ENCODE assay signal across 32 cellular contexts in genomic region chr2:192042126-192042525, GRCh38.
"Had no signal": no experiment of that assay in that cellular context is flagged by ENCODE, and none has a peak within 500 bp of the region (broad histone marks: within the 10 kb centered on the region; RNA-seq: fewer than 3 reads in every experiment).

No MANE protein-coding gene starts in this region.

- DNase-seq: activated effector memory CD4-positive, alpha-beta T cell treated with anti-CD3 and anti-CD28 coated beads, Interleukin-2, amount 50 U/mL, for 16 hours; activated effector memory CD4-positive, alpha-beta T cell treated with Interleukin-2 at 50 U/mL for 16 hours; activated gamma-delta T cell; activated gamma-delta T cell treated with Interleukin-2 at 50 U/mL for 16 hours; activated naive CD4-positive, alpha-beta T cell; activated naive CD4-positive, alpha-beta T cell treated with anti-CD3 and anti-CD28 coated beads for 36 hours; activated naive CD4-positive, alpha-beta T cell treated with anti-CD3 and anti-CD28 coated beads, Interleukin-2, amount 10 ng/mL, durations not matched to agents 7 days and 5 days; activated naive CD4-positive, alpha-beta T cell treated with anti-CD3 and anti-CD28 coated beads, Interleukin-2, amount 50 U/mL, for 16 hours; activated naive CD4-positive, alpha-beta T cell treated with Interleukin-2 at 50 U/mL for 16 hours; activated naive CD8-positive, alpha-beta T cell treated with anti-CD3 and anti-CD28 coated beads for 36 hours; activated naive CD8-positive, alpha-beta T cell treated with anti-CD3 and anti-CD28 coated beads, Interleukin-2, amount 10 ng/mL, durations not matched to agents 7 days and 5 days; activated naive CD8-positive, alpha-beta T cell treated with anti-CD3 and anti-CD28 coated beads, Interleukin-2, amount 50 U/mL, for 24 hours; activated T-cell treated with anti-CD3 and anti-CD28 coated beads, Interleukin-2, amount 50 U/mL, for 1 hour; activated T-cell treated with anti-CD3 and anti-CD28 coated beads, Interleukin-2, amount 50 U/mL, for 24 hours; activated T-cell treated with anti-CD3 and anti-CD28 coated beads, Interleukin-2, amount 50 U/mL, for 4 hours; activated T-cell treated with anti-CD3 and anti-CD28 coated beads, Interleukin-2, amount 50 U/mL, for 48 hours; activated T-cell treated with anti-CD3 and anti-CD28 coated beads, Interleukin-2, amount 50 U/mL, for 72 hours; adrenal gland; amniotic stem cell; amygdala; anterior cingulate cortex; aorta; body of pancreas; brain microvascular endothelial cell; caudate nucleus; central memory CD4-positive, alpha-beta T cell; cerebellar nuclear complex had no signal

- H3K4me1 ChIP-seq: adrenal gland, ascending aorta, body of pancreas, breast epithelium had no signal

- H3K4me3 ChIP-seq: adrenal gland, ascending aorta, body of pancreas, breast epithelium, cardiac muscle cell had no signal

- H3K9me3 ChIP-seq: adrenal gland, ascending aorta, body of pancreas, breast epithelium had no signal

- ATAC-seq: activated naive CD4-positive, alpha-beta T cell treated with anti-CD3 and anti-CD28 coated beads, Interleukin-2, amount 50 U/mL, for 72 hours; activated naive CD8-positive, alpha-beta T cell treated with anti-CD3 and anti-CD28 coated beads, Interleukin-2, amount 50 U/mL, for 24 hours; activated T-cell treated with anti-CD3 and anti-CD28 coated beads, Interleukin-2, amount 50 U/mL, for 4 hours; activated T-cell treated with anti-CD3 and anti-CD28 coated beads, Interleukin-2, amount 50 U/mL, for 72 hours; activated T-helper 17 cell treated with anti-CD3 and anti-CD28 coated beads, Interleukin-2, amount 50 U/mL, for 72 hours; body of pancreas had no signal

- H3K36me3 ChIP-seq: adrenal gland, ascending aorta, brain microvascular endothelial cell, breast epithelium, cardiac muscle cell had no signal

- H3K27ac ChIP-seq: adrenal gland, ascending aorta, body of pancreas, brain microvascular endothelial cell, breast epithelium, cardiac muscle cell had no signal

- H3K27me3 ChIP-seq: adrenal gland, ascending aorta, body of pancreas, brain microvascular endothelial cell, breast epithelium, cardiac muscle cell had no signal
